In genomic region chr17:60599620-60600489, GRCh38 we compare ENCODE assay signal across 8 cellular contexts. TPM values are rescaled to one million over a fixed set of nuclear protein-coding genes. Genes with fewer than 3 reads are reported as not detected.
DNase-seq lines count a peak whose midpoint lies in the region; ATAC-seq and TF ChIP-seq lines count a peak whose summit lies in the region.

Gene PPM1D (plus strand): TSS chr17:60600193. CDS start chr17:60600415, 222 bp downstream.

- H3K4me1 ChIP-seq in PC-3 (ENCODE audit: insufficient read depth, low read length) (peaks cover 8% of the 10 kb centered on the region), mucosa of descending colon (ENCODE audit: low read depth) (peaks cover 18% of the 10 kb centered on the region)

- no peaks in the 10 kb centered on the region for H3K9me2 ChIP-seq in PC-3 (replicated peaks; ENCODE audit: low read length)

- peaks cover 5% of the 10 kb centered on the region for H4K20me1 ChIP-seq in PC-3 (ENCODE audit: low read length)

- H3K4me2 ChIP-seq in PC-3 (ENCODE audit: low read length) = peak within 1 kb of the TSS; percentile 92

- H3K27ac ChIP-seq in PC-3 (ENCODE audit: low read length) (peak within 1 kb of the TSS; percentile 80), epithelial cell of prostate (peak within 1 kb of the TSS; percentile 75)

- POLR2A ChIA-PET in PC-3 (lab: Charles Lee; ENCODE audit: unreplicated experiment) = interaction anchor here (0.5 to 1.0 kb wide), 7 partner anchors 17 to 812 kb away, joined by 3 to 5 read pairs (median 4); no protein-coding TSS in a partner anchor

- H3F3A ChIP-seq in PC-3 (ENCODE audit: low read length, unreplicated experiment) = no peaks in the 10 kb centered on the region

- H3K27me3 ChIP-seq in PC-3 (ENCODE audit: low read length) = no peaks in the 10 kb centered on the region

- H3K36me3 ChIP-seq in PC-3 (ENCODE audit: low read depth, low read length) (no peaks in the 10 kb centered on the region), mucosa of descending colon (ENCODE audit: low read depth) (no peaks in the 10 kb centered on the region)

- ATAC-seq in GM21717 (IDR thresholded peaks at IDR 0.05; ENCODE audit: unreplicated experiment) (peak; percentile 83), PC-3 (peak; percentile 86), mucosa of descending colon (peak; percentile 95)

- no TSS peak for BruUV-seq in PC-3 (replicated peaks; lab: Mats Ljungman, UMichigan)

- H3K9me3 ChIP-seq in PC-3 (ENCODE audit: low read length) = no peaks in the 10 kb centered on the region
- no peaks in the 10 kb centered on the region for H3K9me3 ChIP-seq in mucosa of descending colon

- H3K9ac ChIP-seq in PC-3 (ENCODE audit: low read length) = peak within 1 kb of the TSS; percentile 85

- intact Hi-C loops in PC-3 (cut with micrococcal nuclease) (loop anchor here (1.0 to 2.0 kb wide), 2 partner anchors 23 to 77 kb away; partner anchors contain the start of gene BCAS3), mucosa of descending colon (cut with DNase I, micrococcal nuclease) (no loop called here)

- H2AFZ ChIP-seq in PC-3 (ENCODE audit: low read length) = peak within 1 kb of the TSS; percentile 96

- H3K79me2 ChIP-seq in PC-3 (ENCODE audit: low read length) = peaks cover 48% of the 10 kb centered on the region

- H3K4me3 ChIP-seq in Jurkat, Clone E6-1 (ENCODE audit: low read length) = peak within 1 kb of the TSS; percentile 73
- H3K4me3 ChIP-seq in PC-3 (ENCODE audit: low read length) (peak within 1 kb of the TSS; percentile 81), mucosa of descending colon (peak within 1 kb of the TSS; percentile 99)

- CTCF ChIA-PET in PC-3 (lab: Charles Lee) = interaction anchor here (0.6 to 1.0 kb wide), 5 partner anchors 22 to 78 kb away, joined by 3 to 17 read pairs (median 3); partner anchors contain the start of gene BCAS3

- DNase-seq in DMS53 (lab: John Stamatoyannopoulos, UW) = peak; percentile 98
- peak; percentile 95 for DNase-seq in Jurkat, Clone E6-1 (ENCODE audit: low read depth, low spot score)
- peak; percentile 99 for DNase-seq in PC-3
- peak; percentile 98 for DNase-seq in activated T-cell treated with anti-CD3 and anti-CD28 coated beads for 48 hours (ENCODE audit: low read depth)
- peak; percentile 86 for DNase-seq in epithelial cell of prostate (ENCODE audit: low read depth, low spot score)
- peak; percentile 99 for DNase-seq in mucosa of descending colon
- peak; percentile 93 to 96 for DNase-seq in stimulated activated CD8-positive, alpha-beta memory T cell treated with anti-CD3 and anti-CD28 coated beads, Interleukin-4, amount 100 ng/mL, for 1 hour (ENCODE audit: low read depth in 2 of 2, low spot score in 1 of 2)

- TF ChIP-seq CTCF in PC-3 (conservative IDR thresholded peaks at IDR 0.05; ENCODE audit: low read depth, low read length) (no peak), mucosa of descending colon (IDR thresholded peaks at IDR 0.05) (no peak)

RNA-seq across cellular contexts. Expression of gene PPM1D, which starts in this region (rescaled TPM):
- 10.9 TPM for polyA plus RNA-seq in Jurkat, Clone E6-1 (2012; ENCODE audit: insufficient read depth, insufficient read length)
- total RNA-seq in PC-3 (2014; rRNA removed) (8.2 and 8.4 TPM in 2 replicates), mucosa of descending colon (10 to 100 TPM; 16.0 to 20.6 (median 16.3) TPM)

Comparison
In these comparisons a context has a peak if more than half of its experiments do, and no peak if none do; other contexts are left out.
1. Peak in every context shown above with its lines: DNase-seq, ATAC-seq, H3K4me3 ChIP-seq and H3K27ac ChIP-seq.